17 cellular contexts compared by ENCODE assay signal in the genomic region with DNA sequence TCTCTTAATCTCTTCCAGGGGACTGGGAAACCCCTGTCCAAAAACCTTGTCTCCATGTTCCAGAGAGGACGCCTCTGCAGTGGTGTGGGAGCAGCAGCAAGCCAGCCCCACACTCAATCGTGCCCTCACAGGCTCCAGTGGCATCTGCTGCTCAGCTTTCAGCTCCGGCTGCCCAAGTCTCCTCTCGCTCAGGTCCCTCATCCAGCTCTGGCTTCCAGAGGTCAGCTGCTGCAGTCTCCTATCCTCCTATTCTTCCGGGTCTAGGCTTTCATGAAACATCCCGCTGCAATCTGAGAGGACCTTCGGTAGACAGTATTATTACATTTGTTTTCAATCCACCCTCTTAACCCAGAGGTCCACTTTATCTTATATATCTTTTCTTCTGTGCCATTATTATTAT. TPM values are rescaled to one million over a fixed set of nuclear protein-coding genes. Genes with fewer than 3 reads are reported as not detected.
DNase-seq lines count a peak whose midpoint lies in the region; TF ChIP-seq lines count a peak whose summit lies in the region.
"Had no signal": no experiment of that assay in that cellular context is flagged by ENCODE, and none has a peak within 500 bp of the region (broad histone marks: within the 10 kb centered on the region; RNA-seq: fewer than 3 reads in every experiment).

No MANE protein-coding gene starts in this region.

- H3K4me2 ChIP-seq in osteoblast (ENCODE audit: insufficient read depth, low read length) (no peak overlapping the region), smooth muscle cell (no peak overlapping the region)
- H3K4me2 ChIP-seq: GM23338 had no signal

- H2AFZ ChIP-seq in osteoblast (ENCODE audit: low read length) (no peak overlapping the region), smooth muscle cell (ENCODE audit: low read depth) (no peak overlapping the region)
- H2AFZ ChIP-seq: GM23338 had no signal

- no peaks in the 10 kb centered on the region for H3K79me2 ChIP-seq in osteoblast (ENCODE audit: insufficient read depth, low read length)
- no peaks in the 10 kb centered on the region for H3K79me2 ChIP-seq in smooth muscle cell (ENCODE audit: low read depth)

- H3K27ac ChIP-seq in osteoblast (ENCODE audit: low read depth, low read length) (no peak overlapping the region), smooth muscle cell (ENCODE audit: low read depth) (no peak overlapping the region), colonic mucosa (no peak overlapping the region)
- H3K27ac ChIP-seq: C4-2B had no signal

- WGBS in smooth muscle cell (ENCODE audit: low lambda C conversion rate): 88% methylated on average over 7 of the region's 7 CpGs
- WGBS in lower leg skin, 2 donors: 78 to 85% methylated on average over 7 of the region's 7 CpGs

- DNase-seq in GM03348 (ENCODE audit: low spot score) (peak; percentile 2), left kidney (ENCODE audit: low read depth, low spot score) (peak; percentile 59), osteoblast (ENCODE audit: insufficient read length, low spot score, missing footprints) (peak; percentile 35), NCI-H1930 (lab: John Stamatoyannopoulos, UW) (no peak), smooth muscle cell (lab: John Stamatoyannopoulos, UW; ENCODE audit: unreplicated experiment) (no peak), colonic mucosa (no peak), lower leg skin (ENCODE audit: low spot score in 2 of 2) (no peak)
- DNase-seq: AML-193; Caco-2; CD4-positive, alpha-beta T cell; HCEC 1CT; HFFc6; IMR-90 had no signal

- peaks cover 8% of the 10 kb centered on the region for H3K27me3 ChIP-seq in osteoblast (ENCODE audit: insufficient read depth, low read length)
- H3K27me3 ChIP-seq in smooth muscle cell (ENCODE audit: low read depth): no peaks in the 10 kb centered on the region
- H3K27me3 ChIP-seq in colonic mucosa: no peaks in the 10 kb centered on the region

- H3K4me1 ChIP-seq in osteoblast (ENCODE audit: insufficient read depth, low read length) (no peaks in the 10 kb centered on the region), smooth muscle cell (ENCODE audit: low read depth) (no peaks in the 10 kb centered on the region), colonic mucosa (no peaks in the 10 kb centered on the region)
- H3K4me1 ChIP-seq: Caco-2 had no signal

- H4K20me1 ChIP-seq in osteoblast (ENCODE audit: insufficient read depth, low read length) (no peaks in the 10 kb centered on the region), smooth muscle cell (ENCODE audit: low read depth) (no peaks in the 10 kb centered on the region)

- H3K9me3 ChIP-seq in osteoblast (ENCODE audit: low read depth, low read length) (no peaks in the 10 kb centered on the region), smooth muscle cell (replicated peaks; ENCODE audit: low read depth) (no peaks in the 10 kb centered on the region), colonic mucosa (no peaks in the 10 kb centered on the region)
- H3K9me3 ChIP-seq: Caco-2 had no signal

- no peaks in the 10 kb centered on the region for H3K36me3 ChIP-seq in osteoblast (ENCODE audit: insufficient read depth, low read length)
- H3K36me3 ChIP-seq in smooth muscle cell (ENCODE audit: low read depth): no peaks in the 10 kb centered on the region
- no peaks in the 10 kb centered on the region for H3K36me3 ChIP-seq in colonic mucosa

- intact Hi-C loops in colonic mucosa (cut with DNase I) (no loop called here), lower leg skin (cut with DNase I; ENCODE audit: low total_unique reads) (no loop called here)

- H3K4me3 ChIP-seq in osteoblast (ENCODE audit: insufficient read depth, low read length) (no peak overlapping the region), smooth muscle cell (no peak overlapping the region), colonic mucosa (no peak overlapping the region), lower leg skin (ENCODE audit: low read depth, poor library complexity, severe bottlenecking) (no peak overlapping the region)
- H3K4me3 ChIP-seq: GM23338 had no signal

- H3K9ac ChIP-seq in smooth muscle cell (ENCODE audit: low read depth) (no peak overlapping the region), colonic mucosa (ENCODE audit: low read depth in 2 of 2, low read length in 2 of 2) (no peak overlapping the region)

- TF ChIP-seq CTCF in osteoblast (IDR thresholded peaks at IDR 0.05; ENCODE audit: extremely low read depth, low read depth, low read length): no peak
- TF ChIP-seq CTCF in smooth muscle cell (IDR thresholded peaks at IDR 0.05; ENCODE audit: borderline replicate concordance, insufficient read depth, poor library complexity, severe bottlenecking): no peak
- no peak for TF ChIP-seq CTCF in colonic mucosa (IDR thresholded peaks at IDR 0.05)
- no peak for TF ChIP-seq CTCF in lower leg skin (IDR thresholded peaks at IDR 0.05)

- no peak for TF ChIP-seq POLR2A in lower leg skin (IDR thresholded peaks at IDR 0.05)

- H3F3A ChIP-seq in smooth muscle cell (ENCODE audit: low read depth): no peaks in the 10 kb centered on the region

RNA-seq across cellular contexts. Expression of gene C3orf22, which starts 13.6 kb away (rescaled TPM):
- not detected in 2 replicates for total RNA-seq in osteoblast
- not detected in 2 replicates for total RNA-seq in smooth muscle cell
- not detected in 2 replicates for polyA plus RNA-seq in smooth muscle cell
- total RNA-seq in colonic mucosa: not detected
- not detected for total RNA-seq in lower leg skin
- total RNA-seq: A172; Caco-2; CD4-positive, alpha-beta T cell; GM23338; HFFc6; IMR-90 had no signal
- polyA plus RNA-seq: BJ, GM23338, IMR-90 had no signal

RNA-seq across cellular contexts. Expression of gene CHST13, which starts 48.4 kb away (rescaled TPM):
- total RNA-seq in osteoblast (under 0.01 TPM in 1 of 2 replicates, not detected in the other), smooth muscle cell (not detected in 2 replicates), colonic mucosa (1 to 10 TPM in 1 of 2 donors, under 1 TPM in 1; 0.22 to 1.6 TPM), lower leg skin (under 1 TPM in 1 of 4 donors, not detected in 3; 0.32 TPM)
- polyA plus RNA-seq in smooth muscle cell: not detected in 2 replicates
- total RNA-seq: A172; CD4-positive, alpha-beta T cell; HFFc6; IMR-90 had no signal
- polyA plus RNA-seq: BJ, IMR-90 had no signal

RNA-seq across cellular contexts. Expression of gene UROC1, which starts 54.8 kb away (rescaled TPM):
- not detected in 2 replicates for total RNA-seq in osteoblast
- not detected in 2 replicates for total RNA-seq in smooth muscle cell
- not detected in 2 replicates for polyA plus RNA-seq in smooth muscle cell
- total RNA-seq in colonic mucosa: not detected
- total RNA-seq in lower leg skin: not detected
- total RNA-seq: A172; Caco-2; CD4-positive, alpha-beta T cell; GM23338; HFFc6; IMR-90 had no signal
- polyA plus RNA-seq: BJ, GM23338, IMR-90 had no signal

Comparison
In these comparisons a context has a peak if more than half of its experiments do, and no peak if none do; other contexts are left out.
1. DNase-seq: peak in GM03348 (single experiment), left kidney (single experiment) and osteoblast (single experiment); none in NCI-H1930 (0 of 2), smooth muscle cell (single experiment), colonic mucosa (single experiment) and lower leg skin (0 of 2).